In the genomic region with DNA sequence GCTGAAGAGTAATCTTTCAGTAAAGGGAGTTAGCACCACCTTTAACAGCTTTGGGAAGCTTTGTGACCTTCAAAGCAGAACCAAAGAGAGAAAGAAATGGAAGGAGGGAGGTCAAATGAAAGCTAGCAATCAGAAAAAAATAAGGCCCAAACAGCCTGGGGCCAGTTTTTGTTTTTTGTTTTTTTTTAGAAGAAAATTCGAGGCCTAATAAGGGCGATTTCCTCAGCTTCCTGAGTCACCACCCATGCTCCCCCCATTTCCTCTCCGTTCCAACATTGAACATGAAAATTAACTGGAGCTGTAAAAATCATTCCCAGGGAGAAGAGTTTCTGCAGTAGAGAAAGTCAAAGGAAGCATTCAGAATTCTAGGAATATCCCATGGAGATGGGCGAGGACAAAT, we compare ENCODE assay signal across 8 cellular contexts.
DNase-seq lines count a peak whose midpoint lies in the region; ATAC-seq and TF ChIP-seq lines count a peak whose summit lies in the region.

No MANE protein-coding gene starts in this region.

- H3K4me3 ChIP-seq in GM08714 (ENCODE audit: low read length) (peak overlapping the region; percentile 17; the same call in 1 of the 2 replicates), SJSA1 (no peak overlapping the region), fibroblast of lung (replicated peaks in 1 of 4; ENCODE audit: control extremely low read depth in 1 of 4, insufficient read depth in 1 of 4, low read depth in 3 of 4, low read length in 4 of 4) (no peak overlapping the region), skeletal muscle tissue (ENCODE audit: low read length in 3 of 3) (no peak overlapping the region)

- no peak for TF ChIP-seq CTCF in fibroblast of lung (conservative IDR thresholded peaks at IDR 0.05 in 1 of 2, IDR thresholded peaks at IDR 0.05 in 1 of 2; ENCODE audit: low read depth in 1 of 2, low read length in 2 of 2)

- H3K9me3 ChIP-seq in SJSA1 (replicated peaks) (no peaks in the 10 kb centered on the region), fibroblast of lung (ENCODE audit: control insufficient read depth, insufficient read depth, low read depth, low read length) (no peaks in the 10 kb centered on the region), skeletal muscle tissue (ENCODE audit: control insufficient read depth in 3 of 3, low read length in 3 of 3) (no peaks in the 10 kb centered on the region)

- H4K20me1 ChIP-seq in fibroblast of lung (ENCODE audit: control insufficient read depth, extremely low read depth, insufficient read depth, low read length) = no peaks in the 10 kb centered on the region

- no peak overlapping the region for H3K9ac ChIP-seq in fibroblast of lung (ENCODE audit: insufficient read depth, low read length)
- no peak overlapping the region for H3K9ac ChIP-seq in skeletal muscle tissue (ENCODE audit: low read depth in 1 of 3, low read length in 3 of 3)

- no peak for ATAC-seq in HG03196 (IDR thresholded peaks at IDR 0.05; ENCODE audit: unreplicated experiment)
- ATAC-seq in HG03097 (IDR thresholded peaks at IDR 0.05; ENCODE audit: low FRiP score, unreplicated experiment) = no peak

- H3K27ac ChIP-seq in SJSA1 (peak overlapping the region; percentile 42), fibroblast of lung (ENCODE audit: insufficient read depth, low read length) (peak overlapping the region; percentile 43), skeletal muscle tissue (ENCODE audit: low read depth, low read length) (peak overlapping the region; percentile 54)

- H3K4me2 ChIP-seq in fibroblast of lung (ENCODE audit: extremely low read depth, insufficient read depth, low read length) = peak overlapping the region; percentile 51

- H2AFZ ChIP-seq in fibroblast of lung (ENCODE audit: low read length) = peak overlapping the region; percentile 59

- H3K36me3 ChIP-seq in SJSA1 (no peaks in the 10 kb centered on the region), fibroblast of lung (ENCODE audit: control insufficient read depth, insufficient read depth, low read length) (no peaks in the 10 kb centered on the region), skeletal muscle tissue (ENCODE audit: control insufficient read depth in 3 of 3, insufficient read depth in 3 of 3, low read length in 3 of 3) (no peaks in the 10 kb centered on the region)

- H3K27me3 ChIP-seq in SJSA1 (replicated peaks) = no peaks in the 10 kb centered on the region
- H3K27me3 ChIP-seq in fibroblast of lung (ENCODE audit: control insufficient read depth, insufficient read depth, low read length) = no peaks in the 10 kb centered on the region
- H3K27me3 ChIP-seq in skeletal muscle tissue (ENCODE audit: control insufficient read depth in 3 of 3, insufficient read depth in 3 of 3, low read length in 3 of 3) = no peaks in the 10 kb centered on the region

- H3K4me1 ChIP-seq in SJSA1 (replicated peaks) (peaks cover 14% of the 10 kb centered on the region), fibroblast of lung (ENCODE audit: control insufficient read depth, extremely low read depth, insufficient read depth, low read length) (peaks cover 2% of the 10 kb centered on the region), skeletal muscle tissue (ENCODE audit: control insufficient read depth in 3 of 3, insufficient read depth in 3 of 3, low read length in 3 of 3) (peaks cover 0 to 10% (median 0%) of the 10 kb centered on the region in 3 donors)

- DNase-seq in SJSA1 (ENCODE audit: low read depth in 1 of 2, low spot score in 2 of 2) = peak in 1 of 2 experiments; percentile 37
- peak; percentile 25 to 50 for DNase-seq in fibroblast of lung (ENCODE audit: low read depth in 2 of 2)
- no peak for DNase-seq in NCI-H510A (lab: John Stamatoyannopoulos, UW)
- no peak for DNase-seq in NCI-H345 (lab: John Stamatoyannopoulos, UW)

- no peaks in the 10 kb centered on the region for H3K79me2 ChIP-seq in fibroblast of lung (ENCODE audit: control insufficient read depth, insufficient read depth, low read length)

Comparison
In these comparisons a context has a peak if more than half of its experiments do, and no peak if none do; other contexts are left out.
1. DNase-seq: peak in fibroblast of lung (2 of 2); none in NCI-H510A (single experiment) and NCI-H345 (single experiment).
2. Peak in every context shown above with its lines, with median percentiles within 50 percentile points of each other: H3K27ac ChIP-seq.